Comparison of ENCODE assay signal across 8 cellular contexts in genomic region chr17:54891176-54891821, GRCh38. TPM values are rescaled to one million over a fixed set of nuclear protein-coding genes. Genes with fewer than 3 reads are reported as not detected.
DNase-seq lines count a peak whose midpoint lies in the region; ATAC-seq and TF ChIP-seq lines count a peak whose summit lies in the region.

No MANE protein-coding gene starts in this region.

- H3K4me1 ChIP-seq in OCI-LY1 (ENCODE audit: insufficient read depth, low read length, severe bottlenecking) (no peaks in the 10 kb centered on the region), aorta (ENCODE audit: control insufficient read depth in 1 of 2, insufficient read depth in 2 of 2, low read length in 2 of 2) (no peaks in the 10 kb centered on the region)

- H3K27ac Mint-ChIP-seq in endothelial cell (ENCODE audit: unreplicated experiment) (no peak overlapping the region), neural crest cell (ENCODE audit: unreplicated experiment) (no peak overlapping the region)

- H3K27me3 Mint-ChIP-seq in endothelial cell (ENCODE audit: unreplicated experiment) (no peaks in the 10 kb centered on the region), neural crest cell (ENCODE audit: low read depth) (no peaks in the 10 kb centered on the region)

- ATAC-seq in HG02973 (IDR thresholded peaks at IDR 0.05; ENCODE audit: unreplicated experiment) = no peak
- no peak for ATAC-seq in GM21423 (IDR thresholded peaks at IDR 0.05; ENCODE audit: unreplicated experiment)
- ATAC-seq in aorta (ENCODE audit: low FRiP score) = no peak

- no peaks in the 10 kb centered on the region for H3K9me3 ChIP-seq in OCI-LY1 (ENCODE audit: low read length)
- H3K9me3 ChIP-seq in aorta (ENCODE audit: control insufficient read depth, low read length) = no peaks in the 10 kb centered on the region

- no peaks in the 10 kb centered on the region for H4K20me1 ChIP-seq in OCI-LY1 (ENCODE audit: insufficient read depth, low read length)

- H3K4me1 Mint-ChIP-seq in endothelial cell (ENCODE audit: unreplicated experiment) (no peaks in the 10 kb centered on the region), neural crest cell (peaks cover 4% of the 10 kb centered on the region)

- H3K9ac ChIP-seq in OCI-LY1 (ENCODE audit: low read length) = no peak overlapping the region

- DNase-seq in GM06990 (ENCODE audit: extremely low read depth, insufficient read length) (no peak), endothelial cell (ENCODE audit: low spot score) (peak; percentile 23), neural crest cell (ENCODE audit: low read depth, low spot score) (peak; percentile 9), aorta (no peak)
- DNase-seq in Jurkat, Clone E6-1 (ENCODE audit: low read depth, low spot score) = peak; percentile 19

- intact Hi-C loops in aorta (cut with DNase I) = no loop called here

- no peaks in the 10 kb centered on the region for H3K36me3 Mint-ChIP-seq in endothelial cell (ENCODE audit: low read depth, unreplicated experiment)
- H3K36me3 Mint-ChIP-seq in neural crest cell (ENCODE audit: low read depth) = no peaks in the 10 kb centered on the region

- H3K79me2 ChIP-seq in OCI-LY1 (ENCODE audit: insufficient read depth, low read length) = no peaks in the 10 kb centered on the region

- H3K4me3 Mint-ChIP-seq in endothelial cell (ENCODE audit: unreplicated experiment) (no peak overlapping the region), neural crest cell (no peak overlapping the region)

- H3K9me2 ChIP-seq in OCI-LY1 (ENCODE audit: low read depth, low read length) = no peaks in the 10 kb centered on the region

- H3K27me3 ChIP-seq in GM06990 (replicated peaks; ENCODE audit: control insufficient read depth, insufficient read depth, low read length) = no peaks in the 10 kb centered on the region
- H3K27me3 ChIP-seq in OCI-LY1 (ENCODE audit: insufficient read depth, low read length) = no peaks in the 10 kb centered on the region
- no peaks in the 10 kb centered on the region for H3K27me3 ChIP-seq in aorta (ENCODE audit: control insufficient read depth in 1 of 2, insufficient read depth in 2 of 2, low read length in 1 of 2)

- H3K4me2 ChIP-seq in OCI-LY1 (ENCODE audit: low read length) = no peak overlapping the region

- H3K27ac ChIP-seq in OCI-LY1 (ENCODE audit: low read depth, low read length, poor library complexity, severe bottlenecking) (no peak overlapping the region), aorta (ENCODE audit: low read depth in 1 of 2, low read length in 2 of 2) (no peak overlapping the region)

- WGBS in aorta, 2 donors = 0 to 2% methylated on average over 1 of the region's 1 CpG

- H3F3A ChIP-seq in OCI-LY1 (ENCODE audit: insufficient read depth, low read length) = no peaks in the 10 kb centered on the region

- H3K36me3 ChIP-seq in GM06990 (ENCODE audit: control insufficient read depth, insufficient read depth, low read length) (no peaks in the 10 kb centered on the region), OCI-LY1 (ENCODE audit: insufficient read depth, low read length) (no peaks in the 10 kb centered on the region), aorta (ENCODE audit: control insufficient read depth in 1 of 2, insufficient read depth in 2 of 2, low read length in 1 of 2) (no peaks in the 10 kb centered on the region)

- no peak overlapping the region for H2AFZ ChIP-seq in OCI-LY1 (ENCODE audit: low read length)

- H3K4me3 ChIP-seq in GM06990 (replicated peaks; ENCODE audit: low read depth, low read length) (no peak overlapping the region), OCI-LY1 (ENCODE audit: low read depth, low read length, poor library complexity, severe bottlenecking) (no peak overlapping the region), aorta (ENCODE audit: low read length in 2 of 2) (no peak overlapping the region)
- H3K4me3 ChIP-seq in Jurkat, Clone E6-1 (ENCODE audit: low read length) = no peak overlapping the region

- TF ChIP-seq CTCF in GM06990 (IDR thresholded peaks at IDR 0.05; ENCODE audit: insufficient read depth, low read length, poor library complexity, severe bottlenecking) (peak; percentile 29), OCI-LY1 (IDR thresholded peaks at IDR 0.05; ENCODE audit: low read length) (peak; percentile 55), endothelial cell (IDR thresholded peaks at IDR 0.05; ENCODE audit: unreplicated experiment) (peak; percentile 56), neural crest cell (conservative IDR thresholded peaks at IDR 0.05) (peak; percentile 75)

- H3K9me3 Mint-ChIP-seq in endothelial cell (ENCODE audit: unreplicated experiment) = no peaks in the 10 kb centered on the region
- H3K9me3 Mint-ChIP-seq in neural crest cell = no peaks in the 10 kb centered on the region

RNA-seq across cellular contexts. Expression of gene TOM1L1, which starts 9.4 kb away (rescaled TPM):
- 14.2 TPM for polyA plus RNA-seq in Jurkat, Clone E6-1 (2012; ENCODE audit: insufficient read depth, insufficient read length)
- total RNA-seq in endothelial cell (ENCODE audit: unreplicated experiment) (16.7 TPM), neural crest cell (27.7 and 27.8 TPM in 2 replicates), aorta (10 to 100 TPM; 23.2 to 38.2 TPM)
- 10 to 100 TPM; 32.0 to 47.5 TPM for polyA plus RNA-seq in aorta

Comparison
In these comparisons a context has a peak if more than half of its experiments do, and no peak if none do; other contexts are left out.
1. DNase-seq: peak in Jurkat, Clone E6-1 (single experiment), endothelial cell (single experiment) and neural crest cell (single experiment); none in GM06990 (single experiment) and aorta (0 of 2).
2. Peak in every context shown above with its lines, with median percentiles within 50 percentile points of each other: CTCF ChIP-seq.